In the genomic region with DNA sequence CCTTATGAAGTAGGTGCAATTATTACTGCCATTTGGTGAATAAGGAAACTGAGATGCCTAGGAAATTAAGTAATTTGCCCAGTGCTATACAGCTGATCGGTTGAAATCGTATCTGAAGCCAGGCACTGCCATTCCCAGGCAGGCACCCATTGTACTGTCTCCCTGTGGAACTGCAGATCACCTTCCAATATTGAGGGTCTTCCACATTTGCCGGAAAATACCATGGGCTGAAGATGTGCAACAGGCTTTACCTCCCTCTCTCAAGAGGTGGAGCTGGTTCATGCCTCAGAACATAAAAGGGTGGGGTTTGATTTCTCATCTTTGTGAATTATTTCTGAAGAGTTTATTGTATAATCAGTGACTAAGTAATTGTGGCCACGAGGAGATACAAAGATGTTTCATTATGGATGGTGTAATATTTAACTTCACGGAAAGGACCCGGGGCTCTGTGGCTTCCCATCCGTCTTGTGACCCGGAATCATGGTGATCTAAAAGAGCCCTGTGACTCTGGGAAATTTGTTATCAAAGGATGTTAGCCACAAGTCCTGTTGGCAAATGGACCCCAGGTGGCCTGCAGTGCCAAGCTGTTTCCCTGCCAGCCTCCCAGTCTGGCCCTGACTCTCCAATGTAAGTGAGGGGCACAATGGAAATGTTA, we compare ENCODE assay signal across 34 cellular contexts.
DNase-seq lines count a peak whose midpoint lies in the region; ATAC-seq, FAIRE-seq and TF ChIP-seq lines count a peak whose summit lies in the region.
"Had no signal": no experiment of that assay in that cellular context is flagged by ENCODE, and none has a peak within 500 bp of the region (broad histone marks: within the 10 kb centered on the region; RNA-seq: fewer than 3 reads in every experiment).

No MANE protein-coding gene starts in this region.

- H4K91ac ChIP-seq in mesenchymal stem cell (ENCODE audit: low read length) = no peak overlapping the region

- no peak for TF ChIP-seq POLR2A in A549 (IDR thresholded peaks at IDR 0.05; ENCODE audit: low read length)

- DNase-seq in A549 (ENCODE audit: low read depth in 1 of 2, low spot score in 1 of 2) = peak; percentile 6 to 53
- DNase-seq in PC-3 = peak; percentile 56
- DNase-seq in epithelial cell of proximal tubule (ENCODE audit: low read depth) = peak; percentile 80
- no peak for DNase-seq in mesenchymal stem cell
- no peak for DNase-seq in WTC11 (ENCODE audit: low spot score)
- DNase-seq in DMS 273 (lab: John Stamatoyannopoulos, UW; ENCODE audit: unreplicated experiment) = no peak
- DNase-seq in NCI-H1092 (lab: John Stamatoyannopoulos, UW) = no peak
- DNase-seq in retina = no peak
- DNase-seq: activated CD4-positive, alpha-beta T cell treated with anti-CD3 and anti-CD28 coated beads for 1 hour; activated T-cell treated with anti-CD3 and anti-CD28 coated beads for 4 hours; amygdala; BE2C; brain microvascular endothelial cell; CD8-positive, alpha-beta memory T cell; DMS53; effector memory CD8-positive, alpha-beta T cell; H9; heart left ventricle; Kasumi-1; MV-4-11; NCI-H146; NCI-H226; NCI-H526 treated with DMSO at 0.1 percent for 48 hours; NK-92 treated with Interleukin-12 subunit alpha and Interleukin-12 subunit beta, amount 100 ng/mL, for 24 hours; posterior cingulate gyrus; SHP77; stimulated activated CD4-positive, alpha-beta T cell treated with anti-CD3 and anti-CD28 coated beads, Interleukin-12 subunit alpha, Interleukin-12 subunit beta, amount 100 ng/mL, for 4 hours; stimulated activated CD4-positive, alpha-beta T cell treated with anti-CD3 and anti-CD28 coated beads, Interleukin-4, amount 100 ng/mL, for 1 hour; stomach; tibial artery had no signal

- H3K27ac Mint-ChIP-seq in WTC11 = no peak overlapping the region
- H3K27ac Mint-ChIP-seq: activated naive CD4-positive, alpha-beta T cell treated with anti-CD3 and anti-CD28 coated beads, Interleukin-2, amount 50 U/mL, for 24 hours; H9 had no signal

- peak in 1 of 2 experiments; percentile 26; a peak in 2 of 5 replicates for TF ChIP-seq EP300 in A549 (IDR thresholded peaks at IDR 0.05)

- H3K4ac ChIP-seq in mesenchymal stem cell (ENCODE audit: low read depth in 1 of 2, low read length in 2 of 2) = no peak overlapping the region

- 0 out of 5 replicates have a peak, but pooled peaks have one; percentile 9 to 15 for TF ChIP-seq RAD21 in A549 (conservative IDR thresholded peaks at IDR 0.05 in 1 of 2, IDR thresholded peaks at IDR 0.05 in 1 of 2)

- H3K9me3 Mint-ChIP-seq in WTC11 = no peaks in the 10 kb centered on the region
- H3K9me3 Mint-ChIP-seq: activated naive CD4-positive, alpha-beta T cell treated with anti-CD3 and anti-CD28 coated beads, Interleukin-2, amount 50 U/mL, for 24 hours; effector memory CD8-positive, alpha-beta T cell; H9 had no signal

- no peaks in the 10 kb centered on the region for H3K36me3 ChIP-seq in PC-3 (ENCODE audit: low read depth, low read length)
- no peaks in the 10 kb centered on the region for H3K36me3 ChIP-seq in mesenchymal stem cell (ENCODE audit: control insufficient read depth in 1 of 2, insufficient read depth in 2 of 2, low read depth in 1 of 2, low read length in 2 of 2)
- H3K36me3 ChIP-seq: BE2C, brain microvascular endothelial cell, heart left ventricle, right lobe of liver, stomach, tibial artery had no signal

- H2AK5ac ChIP-seq in mesenchymal stem cell (ENCODE audit: low read length, severe bottlenecking) = no peak overlapping the region

- H3K27me3 Mint-ChIP-seq in WTC11 (ENCODE audit: low read depth) = peaks cover 7% of the 10 kb centered on the region

- H3K14ac ChIP-seq in mesenchymal stem cell (ENCODE audit: low read length in 2 of 2) = no peak overlapping the region

- 43% methylated on average over 8 of the region's 8 CpGs for WGBS in A549 (ENCODE audit: missing lambda C conversion rate)
- 81% methylated on average over 8 of the region's 8 CpGs for WGBS in mesenchymal stem cell

- CTCF ChIA-PET in A549 (lab: Yijun Ruan, JAX) (interaction anchor here (1.4 to 1.7 kb wide), 2 partner anchors 13 to 88 kb away, joined by 3 read pairs; no protein-coding TSS in a partner anchor), PC-3 (lab: Charles Lee) (no interaction called here), WTC11 (lab: Charles Lee) (no interaction called here)

- FAIRE-seq in A549 (lab: Jason Lieb, UNC) = no peak
- FAIRE-seq: keratinocyte had no signal

- intact Hi-C loops in PC-3 (cut with micrococcal nuclease) = no loop called here

- BruUV-seq in PC-3 (replicated peaks; lab: Mats Ljungman, UMichigan) = no TSS peak

- no peaks in the 10 kb centered on the region for H3K79me2 ChIP-seq in PC-3 (ENCODE audit: low read length)

- ATAC-seq in A549 (peak in 1 of 2 experiments; percentile 30; a peak in 1 of 6 replicates), PC-3 (peak; percentile 68), WTC11 (no peak)
- ATAC-seq: effector memory CD8-positive, alpha-beta T cell; heart left ventricle; right lobe of liver had no signal

- H2AFZ ChIP-seq in PC-3 (ENCODE audit: low read length) (no peak overlapping the region), mesenchymal stem cell (ENCODE audit: low read depth, low read length) (no peak overlapping the region)

- peaks cover 51% of the 10 kb centered on the region for H3K4me1 ChIP-seq in A549
- H3K4me1 ChIP-seq in PC-3 (ENCODE audit: insufficient read depth, low read length) = peaks cover 28% of the 10 kb centered on the region
- peaks cover 5% of the 10 kb centered on the region for H3K4me1 ChIP-seq in mesenchymal stem cell (ENCODE audit: control insufficient read depth, insufficient read depth, low read depth, low read length)
- H3K4me1 ChIP-seq: BE2C had no signal

- H3K18ac ChIP-seq in mesenchymal stem cell (ENCODE audit: low read depth in 1 of 2, low read length in 2 of 2) = no peak overlapping the region

- H3K27me3 ChIP-seq in PC-3 (ENCODE audit: low read length) (no peaks in the 10 kb centered on the region), mesenchymal stem cell (ENCODE audit: control insufficient read depth in 1 of 2, insufficient read depth in 1 of 2, low read length in 2 of 2) (peaks cover 0 to 9% of the 10 kb centered on the region in 2 experiments)
- H3K27me3 ChIP-seq: BE2C, brain microvascular endothelial cell, heart left ventricle, right lobe of liver, stomach, tibial artery had no signal

- no peaks in the 10 kb centered on the region for H3K36me3 Mint-ChIP-seq in WTC11
- H3K36me3 Mint-ChIP-seq: activated naive CD4-positive, alpha-beta T cell treated with anti-CD3 and anti-CD28 coated beads, Interleukin-2, amount 50 U/mL, for 24 hours; CD8-positive, alpha-beta memory T cell had no signal

- H4K20me1 ChIP-seq in PC-3 (ENCODE audit: low read length) = no peaks in the 10 kb centered on the region

- H3K27ac ChIP-seq in A549 (peak overlapping the region; percentile 67 to 75), PC-3 (ENCODE audit: low read length) (peak overlapping the region; percentile 67), mesenchymal stem cell (ENCODE audit: low read length, poor library complexity, severe bottlenecking) (no peak overlapping the region)
- H3K27ac ChIP-seq: brain microvascular endothelial cell, coronary artery, tibial artery had no signal

- no peak overlapping the region for H2BK15ac ChIP-seq in mesenchymal stem cell (ENCODE audit: low read depth, poor library complexity, severe bottlenecking)

- POLR2A ChIA-PET in A549 (lab: Yijun Ruan, JAX) = no interaction called here
- POLR2A ChIA-PET in PC-3 (lab: Charles Lee; ENCODE audit: unreplicated experiment) = no interaction called here
- POLR2A ChIA-PET in WTC11 (lab: Charles Lee) = no interaction called here

- H3K4me1 Mint-ChIP-seq in WTC11 = peaks cover 1% of the 10 kb centered on the region

- H3K9me3 ChIP-seq in A549 (no peaks in the 10 kb centered on the region), PC-3 (ENCODE audit: low read length) (no peaks in the 10 kb centered on the region), mesenchymal stem cell (ENCODE audit: control insufficient read depth, low read length) (no peaks in the 10 kb centered on the region)
- H3K9me3 ChIP-seq: BE2C, heart left ventricle, right lobe of liver, stomach, tibial artery had no signal

- peak overlapping the region; percentile 62 for H2BK5ac ChIP-seq in mesenchymal stem cell (ENCODE audit: low read depth, low read length, poor library complexity, severe bottlenecking)

- H2BK120ac ChIP-seq in mesenchymal stem cell (ENCODE audit: low read depth, low read length) = no peak overlapping the region

- H3K4me3 Mint-ChIP-seq in WTC11 = no peak overlapping the region
- H3K4me3 Mint-ChIP-seq: activated naive CD4-positive, alpha-beta T cell treated with anti-CD3 and anti-CD28 coated beads, Interleukin-2, amount 50 U/mL, for 24 hours; CD8-positive, alpha-beta memory T cell; effector memory CD8-positive, alpha-beta T cell; H9 had no signal

- no peaks in the 10 kb centered on the region for H3K9me2 ChIP-seq in PC-3 (replicated peaks; ENCODE audit: low read length)

- H3K4me2 ChIP-seq in A549 (peak overlapping the region; percentile 42; the same call in 1 of the 3 replicates), PC-3 (ENCODE audit: low read length) (no peak overlapping the region), mesenchymal stem cell (ENCODE audit: low read length, poor library complexity, severe bottlenecking) (no peak overlapping the region)

- H4K8ac ChIP-seq in mesenchymal stem cell (ENCODE audit: low read length) = no peak overlapping the region

- TF ChIP-seq CTCF in A549 (IDR thresholded peaks at IDR 0.05) (no peak), PC-3 (conservative IDR thresholded peaks at IDR 0.05; ENCODE audit: low read depth, low read length) (no peak; the same call in 1 of the 2 replicates), epithelial cell of proximal tubule (conservative IDR thresholded peaks at IDR 0.05; ENCODE audit: low read depth, low read length) (peak; percentile 41), WTC11 (IDR thresholded peaks at IDR 0.05) (no peak)

- no peaks in the 10 kb centered on the region for H3F3A ChIP-seq in PC-3 (ENCODE audit: low read length, unreplicated experiment)

- H3K79me1 ChIP-seq in mesenchymal stem cell (replicated peaks; ENCODE audit: low read length, poor library complexity, severe bottlenecking) = no peaks in the 10 kb centered on the region

- no peak overlapping the region for H3K23ac ChIP-seq in mesenchymal stem cell (ENCODE audit: low read length in 2 of 2)

- H3K4me3 ChIP-seq in A549 = no peak overlapping the region
- no peak overlapping the region for H3K4me3 ChIP-seq in PC-3 (ENCODE audit: low read length)
- H3K4me3 ChIP-seq in epithelial cell of proximal tubule (ENCODE audit: low read depth, low read length) = peak overlapping the region; percentile 50
- no peak overlapping the region for H3K4me3 ChIP-seq in mesenchymal stem cell (ENCODE audit: insufficient read depth in 1 of 2, low read depth in 1 of 2, low read length in 2 of 2)
- H3K4me3 ChIP-seq: coronary artery, heart left ventricle, right lobe of liver, stomach, tibial artery had no signal

- H2BK12ac ChIP-seq in mesenchymal stem cell (ENCODE audit: low read length in 2 of 2) = no peak overlapping the region

- H3K9ac ChIP-seq in PC-3 (ENCODE audit: low read length) (peak overlapping the region; percentile 28; the same call in 1 of the 2 replicates), mesenchymal stem cell (ENCODE audit: low read length) (no peak overlapping the region)

TF ChIP-seq in A549, 52 proteins besides CTCF, POLR2A, EP300 and RAD21 (continues in another document):
- no peak for TF ChIP-seq ZSCAN20 (CRISPR knock-in tag; IDR thresholded peaks at IDR 0.05)

TF ChIP-seq in WTC11, 78 proteins besides CTCF, POLR2A, EP300 and RAD21 (continues in another document):
- no peak for TF ChIP-seq ETV6 (CRISPR knock-in tag; IDR thresholded peaks at IDR 0.05)
- TF ChIP-seq MXD4 (CRISPR knock-in tag; IDR thresholded peaks at IDR 0.05; ENCODE audit: borderline replicate concordance) = no peak

Comparison
In these comparisons a context has a peak if more than half of its experiments do, and no peak if none do; other contexts are left out.
1. DNase-seq: peak in A549 (2 of 2), PC-3 (single experiment) and epithelial cell of proximal tubule (single experiment); none in mesenchymal stem cell (single experiment), WTC11 (single experiment), DMS 273 (single experiment), NCI-H1092 (single experiment) and retina (single experiment).